In genomic region chr2:101706819-101707177, GRCh38 we compare ENCODE assay signal across 1 cellular context.
A peak's percentile ranks its signal among the peaks of the same experiment; 100 is the strongest.
TF ChIP-seq lines count a peak whose summit lies in the region.

No MANE protein-coding gene starts in this region.

TF ChIP-seq in GM12878, 131 proteins besides CTCF, POLR2A, EP300 and RAD21 (continued from another document):
- TF ChIP-seq ZBTB4 (CRISPR knock-in tag; IDR thresholded peaks at IDR 0.05) = no peak
- TF ChIP-seq EZH2 (IDR thresholded peaks at IDR 0.05; ENCODE audit: borderline replicate concordance, control insufficient read depth, low read depth, low read length) = no peak
- TF ChIP-seq SIN3A (IDR thresholded peaks at IDR 0.05; ENCODE audit: low read depth, low read length) = no peak
- TF ChIP-seq ZNF207 (IDR thresholded peaks at IDR 0.05; ENCODE audit: borderline replicate concordance) = no peak
- TF ChIP-seq PKNOX1 (IDR thresholded peaks at IDR 0.05) = no peak
- no peak for TF ChIP-seq SREBF2 (IDR thresholded peaks at IDR 0.05; ENCODE audit: low read length)
- peak; percentile 73 for TF ChIP-seq SKIL (IDR thresholded peaks at IDR 0.05; ENCODE audit: low read depth, poor library complexity, severe bottlenecking)
- TF ChIP-seq BCL11A (IDR thresholded peaks at IDR 0.05; ENCODE audit: low read depth, low read length) = no peak
- 0 out of 2 replicates have a peak, but pooled peaks have one; percentile 76 for TF ChIP-seq RCOR1 (conservative IDR thresholded peaks at IDR 0.05; ENCODE audit: low read depth, low read length)
- TF ChIP-seq CUX1 (IDR thresholded peaks at IDR 0.05; ENCODE audit: insufficient replicate concordance, low read depth, low read length) = peak; percentile 28
- TF ChIP-seq WRNIP1 (IDR thresholded peaks at IDR 0.05; ENCODE audit: borderline replicate concordance, low read depth, low read length) = no peak
- no peak for TF ChIP-seq NR2C2 (IDR thresholded peaks at IDR 0.05; ENCODE audit: borderline replicate concordance, control insufficient read depth, insufficient read length, low read depth)
- TF ChIP-seq POU2F2 (IDR thresholded peaks at IDR 0.05; ENCODE audit: borderline replicate concordance, low read depth, low read length) = peak; percentile 96
- no peak for TF ChIP-seq E2F4 (IDR thresholded peaks at IDR 0.05; ENCODE audit: low read depth, low read length)
- no peak for TF ChIP-seq ZNF217 (IDR thresholded peaks at IDR 0.05)
- no peak for TF ChIP-seq CREM (IDR thresholded peaks at IDR 0.05; ENCODE audit: low read depth)
- no peak for TF ChIP-seq RB1 (IDR thresholded peaks at IDR 0.05; ENCODE audit: borderline replicate concordance)
- no peak for TF ChIP-seq GATAD2B (conservative IDR thresholded peaks at IDR 0.05; ENCODE audit: low read depth)
- TF ChIP-seq SMAD1 (IDR thresholded peaks at IDR 0.05; ENCODE audit: low read depth, partially characterized antibody) = no peak
- TF ChIP-seq BCLAF1 (IDR thresholded peaks at IDR 0.05) = no peak
- no peak for TF ChIP-seq IRF5 (IDR thresholded peaks at IDR 0.05; ENCODE audit: borderline replicate concordance)
- TF ChIP-seq MYB (IDR thresholded peaks at IDR 0.05; ENCODE audit: borderline replicate concordance, low read depth, low read length) = no peak
- TF ChIP-seq ELK1 (IDR thresholded peaks at IDR 0.05; ENCODE audit: low read depth, low read length) = no peak
